Comparison of ENCODE assay signal across 20 cellular contexts in genomic region chr18:77022116-77022515, GRCh38.
DNase-seq lines count a peak whose midpoint lies in the region; ATAC-seq and TF ChIP-seq lines count a peak whose summit lies in the region.
"Had no signal": no experiment of that assay in that cellular context is flagged by ENCODE, and none has a peak within 500 bp of the region (broad histone marks: within the 10 kb centered on the region; RNA-seq: fewer than 3 reads in every experiment).

No MANE protein-coding gene starts in this region.

- H3K36me3 Mint-ChIP-seq in activated CD4-positive, alpha-beta T cell treated with anti-CD3 and anti-CD28 coated beads, Interleukin-2, amount 10 ng/mL, durations not matched to agents 7 days and 5 days (ENCODE audit: low read depth): peaks cover 55% of the 10 kb centered on the region
- H3K36me3 Mint-ChIP-seq in T-helper 17 cell (ENCODE audit: low read depth) (peaks cover 11% of the 10 kb centered on the region), glutamatergic neuron (ENCODE audit: unreplicated experiment) (peaks cover 10% of the 10 kb centered on the region)

- H3K9me3 ChIP-seq in T-helper 17 cell (ENCODE audit: control insufficient read depth, low read length, poor library complexity, severe bottlenecking) (no peaks in the 10 kb centered on the region), mucosa of descending colon (no peaks in the 10 kb centered on the region)

- ATAC-seq in T-helper 17 cell (no peak), mucosa of descending colon (no peak), GM19324 (IDR thresholded peaks at IDR 0.05; ENCODE audit: low FRiP score, unreplicated experiment) (no peak)
- ATAC-seq: Right ventricle myocardium inferior had no signal

- no peaks in the 10 kb centered on the region for H3K4me1 ChIP-seq in mucosa of descending colon (ENCODE audit: low read depth)

- intact Hi-C loops in mucosa of descending colon (cut with DNase I, micrococcal nuclease): no loop called here

- no peak for TF ChIP-seq CTCF in glutamatergic neuron (IDR thresholded peaks at IDR 0.05; ENCODE audit: partially characterized antibody, unreplicated experiment)
- TF ChIP-seq CTCF in mucosa of descending colon (IDR thresholded peaks at IDR 0.05): no peak

- no peak for DNase-seq in activated CD4-positive, alpha-beta T cell treated with anti-CD3 and anti-CD28 coated beads, Interleukin-2, amount 10 ng/mL, durations not matched to agents 7 days and 5 days
- DNase-seq in activated CD4-positive, alpha-beta T cell treated with anti-CD3 and anti-CD28 coated beads, Interleukin-2, amount 50 U/mL, for 1 hour: no peak
- DNase-seq in T-helper 17 cell (no peak), glutamatergic neuron (no peak), pons (ENCODE audit: low spot score) (peak; percentile 28), mucosa of descending colon (no peak), SW480 (ENCODE audit: low spot score) (no peak)
- DNase-seq: ACHN, DMS79, H7, MM.1S, NCI-H1048, NCI-H1417 treated with DMSO at 0.1 percent for 48 hours, NCI-H187, NCI-H446, NCI-H526, OCI-M1 had no signal

- no peaks in the 10 kb centered on the region for H3K36me3 ChIP-seq in mucosa of descending colon (ENCODE audit: low read depth)

- H3K4me3 Mint-ChIP-seq in activated CD4-positive, alpha-beta T cell treated with anti-CD3 and anti-CD28 coated beads, Interleukin-2, amount 10 ng/mL, durations not matched to agents 7 days and 5 days: no peak overlapping the region
- no peak overlapping the region for H3K4me3 Mint-ChIP-seq in T-helper 17 cell
- H3K4me3 Mint-ChIP-seq in glutamatergic neuron (ENCODE audit: unreplicated experiment): peak overlapping the region; percentile 49
- H3K4me3 Mint-ChIP-seq: CD14-positive monocyte had no signal

- H3K4me1 Mint-ChIP-seq in activated CD4-positive, alpha-beta T cell treated with anti-CD3 and anti-CD28 coated beads, Interleukin-2, amount 10 ng/mL, durations not matched to agents 7 days and 5 days: peaks cover 11% of the 10 kb centered on the region
- H3K4me1 Mint-ChIP-seq in T-helper 17 cell (peaks cover 25% of the 10 kb centered on the region), glutamatergic neuron (ENCODE audit: low read depth, unreplicated experiment) (peaks cover 62% of the 10 kb centered on the region)

- no peaks in the 10 kb centered on the region for H3K27me3 Mint-ChIP-seq in activated CD4-positive, alpha-beta T cell treated with anti-CD3 and anti-CD28 coated beads, Interleukin-2, amount 10 ng/mL, durations not matched to agents 7 days and 5 days
- H3K27me3 Mint-ChIP-seq in T-helper 17 cell (no peaks in the 10 kb centered on the region), glutamatergic neuron (ENCODE audit: unreplicated experiment) (peaks cover 37% of the 10 kb centered on the region)

- CTCF ChIA-PET in activated CD4-positive, alpha-beta T cell treated with anti-CD3 and anti-CD28 coated beads, Interleukin-2, amount 10 ng/mL, durations not matched to agents 7 days and 5 days (lab: Charles Lee): interaction anchor here (1.2 to 1.5 kb wide), 2 partner anchors 13 to 22 kb away, joined by 3 read pairs; no protein-coding TSS in a partner anchor

- POLR2A ChIA-PET in activated CD4-positive, alpha-beta T cell treated with anti-CD3 and anti-CD28 coated beads, Interleukin-2, amount 10 ng/mL, durations not matched to agents 7 days and 5 days (lab: Charles Lee): interaction anchor here (0.7 kb wide), 1 partner anchor 8 kb away, joined by 3 read pairs; no protein-coding TSS in a partner anchor

- H3K4me3 ChIP-seq in mucosa of descending colon: no peak overlapping the region

- no peaks in the 10 kb centered on the region for H3K9me3 Mint-ChIP-seq in activated CD4-positive, alpha-beta T cell treated with anti-CD3 and anti-CD28 coated beads, Interleukin-2, amount 10 ng/mL, durations not matched to agents 7 days and 5 days
- peaks cover 54% of the 10 kb centered on the region for H3K9me3 Mint-ChIP-seq in glutamatergic neuron (ENCODE audit: unreplicated experiment)
- H3K9me3 Mint-ChIP-seq: CD14-positive monocyte had no signal

- peak overlapping the region; percentile 19 for H3K27ac Mint-ChIP-seq in activated CD4-positive, alpha-beta T cell treated with anti-CD3 and anti-CD28 coated beads, Interleukin-2, amount 10 ng/mL, durations not matched to agents 7 days and 5 days
- peak overlapping the region; percentile 32 for H3K27ac Mint-ChIP-seq in T-helper 17 cell
- peak overlapping the region; percentile 70 for H3K27ac Mint-ChIP-seq in glutamatergic neuron (ENCODE audit: unreplicated experiment)

Comparison
In these comparisons a context has a peak if more than half of its experiments do, and no peak if none do; other contexts are left out.
1. H3K27ac Mint-ChIP-seq: peak in every context shown above with its lines; median percentile 70 in glutamatergic neuron; 32 in T-helper 17 cell; 19 in activated CD4-positive, alpha-beta T cell treated with anti-CD3 and anti-CD28 coated beads, Interleukin-2, amount 10 ng/mL, durations not matched to agents 7 days and 5 days.